In genomic region chrX:90883479-90883878, GRCh38 we compare ENCODE assay signal across 19 cellular contexts.
"Had no signal": no experiment of that assay in that cellular context is flagged by ENCODE, and none has a peak within 500 bp of the region (broad histone marks: within the 10 kb centered on the region; RNA-seq: fewer than 3 reads in every experiment).

No MANE protein-coding gene starts in this region.

- H3K4me1 Mint-ChIP-seq: mesothelial cell of epicardium, naive B cell had no signal

- H3K27me3 Mint-ChIP-seq: naive B cell had no signal

- DNase-seq: dermis blood vessel endothelial cell; dorsolateral prefrontal cortex; effector CD4-positive, alpha-beta T cell; effector memory CD4-positive, alpha-beta T cell; foreskin keratinocyte; heart left ventricle; hypothalamus; left cardiac atrium; left lung; left ventricle myocardium superior; lower lobe of right lung; mesenchymal stem cell; mucosa of descending colon; naive B cell had no signal

- H3K27ac ChIP-seq: coronary artery, dorsolateral prefrontal cortex, esophagus muscularis mucosa, foreskin keratinocyte, gastroesophageal sphincter, heart left ventricle, hepatocyte, left lung, lower lobe of right lung had no signal

- H3K36me3 ChIP-seq: esophagus muscularis mucosa, gastroesophageal sphincter, heart left ventricle, left lung, lower lobe of right lung had no signal

- H3K36me3 Mint-ChIP-seq: mesothelial cell of epicardium, naive B cell had no signal

- H3K4me1 ChIP-seq: esophagus muscularis mucosa, foreskin keratinocyte, gastroesophageal sphincter, heart left ventricle, left lung, lower lobe of right lung had no signal

- H3K4me3 ChIP-seq: coronary artery, dorsolateral prefrontal cortex, esophagus muscularis mucosa, gastroesophageal sphincter, heart left ventricle, hepatocyte, left lung, lower lobe of right lung, mucosa of descending colon had no signal

- H3K4me3 Mint-ChIP-seq: mesothelial cell of epicardium, naive B cell had no signal

- H3K27me3 ChIP-seq: esophagus muscularis mucosa, foreskin keratinocyte, gastroesophageal sphincter, heart left ventricle, hepatocyte, left lung had no signal

- H3K9me3 ChIP-seq: esophagus muscularis mucosa, gastroesophageal sphincter, heart left ventricle, left lung, lower lobe of right lung had no signal

- H3K27ac Mint-ChIP-seq: mesothelial cell of epicardium, naive B cell had no signal
